Comparison of ENCODE assay signal across 1 cellular context in genomic region chr5:146699729-146700430, GRCh38.
TF ChIP-seq lines count a peak whose summit lies in the region.

No MANE protein-coding gene starts in this region.

TF ChIP-seq in neural cell, 6 proteins besides CTCF, POLR2A, EP300 and RAD21 (continued from another document):
- TF ChIP-seq SMC3 (conservative IDR thresholded peaks at IDR 0.05; ENCODE audit: poor library complexity), result no peak
- TF ChIP-seq, protein P1, sequence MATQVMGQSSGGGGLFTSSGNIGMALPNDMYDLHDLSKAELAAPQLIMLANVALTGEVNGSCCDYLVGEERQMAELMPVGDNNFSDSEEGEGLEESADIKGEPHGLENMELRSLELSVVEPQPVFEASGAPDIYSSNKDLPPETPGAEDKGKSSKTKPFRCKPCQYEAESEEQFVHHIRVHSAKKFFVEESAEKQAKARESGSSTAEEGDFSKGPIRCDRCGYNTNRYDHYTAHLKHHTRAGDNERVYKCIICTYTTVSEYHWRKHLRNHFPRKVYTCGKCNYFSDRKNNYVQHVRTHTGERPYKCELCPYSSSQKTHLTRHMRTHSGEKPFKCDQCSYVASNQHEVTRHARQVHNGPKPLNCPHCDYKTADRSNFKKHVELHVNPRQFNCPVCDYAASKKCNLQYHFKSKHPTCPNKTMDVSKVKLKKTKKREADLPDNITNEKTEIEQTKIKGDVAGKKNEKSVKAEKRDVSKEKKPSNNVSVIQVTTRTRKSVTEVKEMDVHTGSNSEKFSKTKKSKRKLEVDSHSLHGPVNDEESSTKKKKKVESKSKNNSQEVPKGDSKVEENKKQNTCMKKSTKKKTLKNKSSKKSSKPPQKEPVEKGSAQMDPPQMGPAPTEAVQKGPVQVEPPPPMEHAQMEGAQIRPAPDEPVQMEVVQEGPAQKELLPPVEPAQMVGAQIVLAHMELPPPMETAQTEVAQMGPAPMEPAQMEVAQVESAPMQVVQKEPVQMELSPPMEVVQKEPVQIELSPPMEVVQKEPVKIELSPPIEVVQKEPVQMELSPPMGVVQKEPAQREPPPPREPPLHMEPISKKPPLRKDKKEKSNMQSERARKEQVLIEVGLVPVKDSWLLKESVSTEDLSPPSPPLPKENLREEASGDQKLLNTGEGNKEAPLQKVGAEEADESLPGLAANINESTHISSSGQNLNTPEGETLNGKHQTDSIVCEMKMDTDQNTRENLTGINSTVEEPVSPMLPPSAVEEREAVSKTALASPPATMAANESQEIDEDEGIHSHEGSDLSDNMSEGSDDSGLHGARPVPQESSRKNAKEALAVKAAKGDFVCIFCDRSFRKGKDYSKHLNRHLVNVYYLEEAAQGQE (IDR thresholded peaks at IDR 0.05; ENCODE audit: borderline replicate concordance), result peak; percentile 30
- no peak for TF ChIP-seq MXI1 (conservative IDR thresholded peaks at IDR 0.05; ENCODE audit: poor library complexity, severe bottlenecking)
